17 cellular contexts compared by ENCODE assay signal in the genomic region with DNA sequence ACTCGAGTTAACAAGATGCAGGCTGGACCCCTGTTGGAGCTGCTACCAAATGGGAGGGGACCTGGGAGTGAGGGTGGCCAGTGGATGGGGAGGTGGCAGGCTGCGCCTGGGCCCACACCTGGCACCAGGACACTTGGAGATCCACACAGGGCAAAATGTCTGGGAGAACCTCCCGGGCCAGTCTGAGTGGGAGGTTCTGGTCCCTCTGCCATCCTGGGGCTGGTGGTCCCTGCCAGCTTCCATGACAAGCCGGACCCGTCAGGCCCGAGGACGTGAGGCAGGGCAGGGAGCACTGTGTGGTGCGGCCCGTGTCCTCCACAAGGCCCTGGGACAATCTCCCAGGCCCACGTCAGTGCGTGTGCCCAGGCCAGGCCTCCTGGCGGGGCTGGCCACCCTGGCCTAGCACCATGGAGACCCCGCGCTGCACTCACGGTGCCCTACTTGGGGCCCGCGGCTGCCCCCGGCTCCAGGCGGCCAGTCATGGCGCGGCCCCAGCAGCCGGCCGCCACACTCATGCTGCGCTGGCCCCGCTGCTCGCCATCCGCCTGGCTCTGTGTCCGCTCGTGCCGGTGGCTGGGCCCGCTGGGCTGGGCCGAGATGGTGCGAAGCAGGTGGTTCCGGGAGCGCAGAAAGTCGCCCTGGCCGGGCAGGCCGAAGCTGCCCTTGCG. TPM values are rescaled to one million over a fixed set of nuclear protein-coding genes. Genes with fewer than 3 reads are reported as not detected.
A peak's percentile ranks its signal among the peaks of the same experiment; 100 is the strongest.
DNase-seq lines count a peak whose midpoint lies in the region; ATAC-seq and TF ChIP-seq lines count a peak whose summit lies in the region.
"Had no signal": no experiment of that assay in that cellular context is flagged by ENCODE, and none has a peak within 500 bp of the region (broad histone marks: within the 10 kb centered on the region; RNA-seq: fewer than 3 reads in every experiment).

No MANE protein-coding gene starts in this region.

- H3K4me3 ChIP-seq in tibial artery (no peak overlapping the region), mammary epithelial cell (replicated peaks in 1 of 3; ENCODE audit: insufficient read depth in 1 of 3, low read depth in 2 of 3, low read length in 3 of 3) (no peak overlapping the region)
- H3K4me3 ChIP-seq: SJCRH30 had no signal

- no peaks in the 10 kb centered on the region for H4K20me1 ChIP-seq in mammary epithelial cell (ENCODE audit: insufficient read depth, low read length)

- CTCF ChIA-PET in mammary epithelial cell (lab: Charles Lee; ENCODE audit: low non-redundant PET), result no interaction called here

- H2AFZ ChIP-seq in mammary epithelial cell (ENCODE audit: low read depth, low read length), result no peak overlapping the region

- no peaks in the 10 kb centered on the region for H3K27me3 ChIP-seq in tibial artery
- H3K27me3 ChIP-seq in mammary epithelial cell (ENCODE audit: insufficient read depth, low read length), result no peaks in the 10 kb centered on the region
- H3K27me3 ChIP-seq: neutrophil, SJCRH30 had no signal

- BruUV-seq in mammary epithelial cell (replicated peaks; lab: Mats Ljungman, UMichigan), result no TSS peak

- H3K79me2 ChIP-seq in mammary epithelial cell (ENCODE audit: insufficient read depth, low read length), result peaks cover 27% of the 10 kb centered on the region

- in situ Hi-C loops in mammary epithelial cell (cut with MboI; ENCODE audit: low sequenced_read_pairs in 2 of 2), result no loop called here

- H3K27ac Mint-ChIP-seq in activated T-cell treated with anti-CD3 and anti-CD28 coated beads, Interleukin-2, amount 50 U/mL, for 24 hours, result peak overlapping the region; percentile 91
- H3K27ac Mint-ChIP-seq in chondrocyte (ENCODE audit: unreplicated experiment), result peak overlapping the region; percentile 70
- peak overlapping the region; percentile 73 for H3K27ac Mint-ChIP-seq in mesothelial cell of epicardium

- H3K9ac ChIP-seq in mammary epithelial cell (ENCODE audit: insufficient read depth, low read length), result no peak overlapping the region

- no peak overlapping the region for H3K4me3 Mint-ChIP-seq in activated T-cell treated with anti-CD3 and anti-CD28 coated beads, Interleukin-2, amount 50 U/mL, for 24 hours
- H3K4me3 Mint-ChIP-seq in chondrocyte (ENCODE audit: unreplicated experiment), result no peak overlapping the region
- no peak overlapping the region for H3K4me3 Mint-ChIP-seq in mesothelial cell of epicardium

- H3K9me3 ChIP-seq in tibial artery (no peaks in the 10 kb centered on the region), mammary epithelial cell (replicated peaks; ENCODE audit: insufficient read depth, low read length) (no peaks in the 10 kb centered on the region)
- H3K9me3 ChIP-seq: neutrophil, SJCRH30 had no signal

- H3K4me1 ChIP-seq in tibial artery (peaks cover 11 to 47% (median 45%) of the 10 kb centered on the region in 4 donors), mammary epithelial cell (ENCODE audit: insufficient read depth, low read length) (peaks cover 22% of the 10 kb centered on the region)

- dilution Hi-C loops in mammary epithelial cell (cut with HindIII; ENCODE audit: low sequenced_read_pairs), result no loop called here

- ATAC-seq in HG02852 (IDR thresholded peaks at IDR 0.05; ENCODE audit: unreplicated experiment), result no peak

- H3K27ac ChIP-seq in tibial artery (peak overlapping the region; percentile 96 to 98), mammary epithelial cell (ENCODE audit: insufficient read depth, low read depth, low read length) (no peak overlapping the region)
- H3K27ac ChIP-seq: HL-60, neutrophil, SJCRH30 had no signal

- peaks cover 0 to 63% (median 40%) of the 10 kb centered on the region in 3 donors for H3K36me3 ChIP-seq in tibial artery
- H3K36me3 ChIP-seq in mammary epithelial cell (ENCODE audit: insufficient read depth, low read length), result no peaks in the 10 kb centered on the region
- H3K36me3 ChIP-seq: SJCRH30 had no signal

- no peak overlapping the region for H3K4me2 ChIP-seq in mammary epithelial cell (ENCODE audit: insufficient read depth, low read depth, low read length)

- intact Hi-C loops in tibial artery (cut with DNase I; ENCODE audit: low total_unique reads) (loop anchor here (10.0 kb wide), 1 partner anchor 159 kb away; no protein-coding TSS in a partner anchor), mammary epithelial cell (cut with micrococcal nuclease) (no loop called here)

- no peak for DNase-seq in activated T-cell treated with anti-CD3 and anti-CD28 coated beads, Interleukin-2, amount 50 U/mL, for 24 hours
- no peak for DNase-seq in activated T-cell treated with anti-CD3 and anti-CD28 coated beads, Interleukin-2, amount 50 U/mL, for 48 hours
- no peak for DNase-seq in chondrocyte (ENCODE audit: low spot score)
- DNase-seq in mesothelial cell of epicardium (ENCODE audit: low spot score in 2 of 2, unreplicated experiment in 2 of 2), result no peak
- DNase-seq in tibial artery, result no peak
- no peak for DNase-seq in cerebellum (ENCODE audit: low spot score)
- no peak for DNase-seq in mammary epithelial cell
- DNase-seq: activated CD4-positive, alpha-beta T cell treated with anti-CD3 and anti-CD28 coated beads, Interleukin-2, amount 50 U/mL, for 1 hour; MM.1S; NCI-H187; NCI-H2227 treated with DMSO at 0.1 percent for 48 hours; NCI-H82; SJCRH30 had no signal

- H3K36me3 Mint-ChIP-seq in activated T-cell treated with anti-CD3 and anti-CD28 coated beads, Interleukin-2, amount 50 U/mL, for 24 hours (ENCODE audit: low read depth), result peaks cover 53% of the 10 kb centered on the region
- H3K36me3 Mint-ChIP-seq in chondrocyte (ENCODE audit: low read depth) (no peaks in the 10 kb centered on the region), mesothelial cell of epicardium (no peaks in the 10 kb centered on the region)
- H3K36me3 Mint-ChIP-seq: IgD-negative memory B cell had no signal

- peaks cover 32% of the 10 kb centered on the region for H3K4me1 Mint-ChIP-seq in activated T-cell treated with anti-CD3 and anti-CD28 coated beads, Interleukin-2, amount 50 U/mL, for 24 hours (ENCODE audit: low read depth)
- peaks cover 42% of the 10 kb centered on the region for H3K4me1 Mint-ChIP-seq in chondrocyte (ENCODE audit: low read depth)
- H3K4me1 Mint-ChIP-seq in mesothelial cell of epicardium, result peaks cover 38% of the 10 kb centered on the region

- no peaks in the 10 kb centered on the region for H3K9me3 Mint-ChIP-seq in activated T-cell treated with anti-CD3 and anti-CD28 coated beads, Interleukin-2, amount 50 U/mL, for 24 hours
- H3K9me3 Mint-ChIP-seq in chondrocyte (ENCODE audit: low read depth), result no peaks in the 10 kb centered on the region
- no peaks in the 10 kb centered on the region for H3K9me3 Mint-ChIP-seq in mesothelial cell of epicardium
- H3K9me3 Mint-ChIP-seq: IgD-negative memory B cell had no signal

- WGBS in mammary epithelial cell (ENCODE audit: low coverage, missing lambda C conversion rate), result 89% methylated on average over 21 of the region's 39 CpGs

- H3K27me3 Mint-ChIP-seq in activated T-cell treated with anti-CD3 and anti-CD28 coated beads, Interleukin-2, amount 50 U/mL, for 24 hours, result no peaks in the 10 kb centered on the region
- H3K27me3 Mint-ChIP-seq in chondrocyte (ENCODE audit: low read depth) (no peaks in the 10 kb centered on the region), mesothelial cell of epicardium (ENCODE audit: low read depth) (no peaks in the 10 kb centered on the region)
- H3K27me3 Mint-ChIP-seq: IgD-negative memory B cell had no signal

- TF ChIP-seq CTCF in chondrocyte (IDR thresholded peaks at IDR 0.05) (no peak), mesothelial cell of epicardium (IDR thresholded peaks at IDR 0.05; ENCODE audit: unreplicated experiment) (no peak), tibial artery (IDR thresholded peaks at IDR 0.05) (no peak), mammary epithelial cell (conservative IDR thresholded peaks at IDR 0.05 in 1 of 2, IDR thresholded peaks at IDR 0.05 in 1 of 2; ENCODE audit: extremely low read depth in 1 of 2, insufficient read depth in 1 of 2, low read depth in 1 of 2, low read length in 2 of 2) (no peak)

RNA-seq across cellular contexts. Expression of a gene that starts 5.2 kb away (rescaled TPM):
- total RNA-seq in chondrocyte (145 to 165 TPM (median 146 TPM) in 3 replicates), mesothelial cell of epicardium (120 to 133 TPM (median 122 TPM) in 3 replicates), cerebellum (19.2 TPM), mammary epithelial cell (100 to 1,000 TPM in 1 of 2 donors, 10 to 100 TPM in 1; 70.2 to 166 TPM)
- 183 TPM for polyA plus RNA-seq in mammary epithelial cell
- polyA minus RNA-seq in mammary epithelial cell, result 171 TPM

RNA-seq across cellular contexts. Expression of a gene that starts 10.7 kb away (rescaled TPM):
- 12.0 to 13.7 TPM (median 13.5 TPM) in 3 replicates for total RNA-seq in chondrocyte
- 13.8 to 15.0 TPM (median 14.9 TPM) in 3 replicates for total RNA-seq in mesothelial cell of epicardium
- 5.0 TPM for total RNA-seq in cerebellum
- 10 to 100 TPM in 1 of 2 donors, 1 to 10 TPM in 1; 8.2 to 16.2 TPM for total RNA-seq in mammary epithelial cell
- polyA plus RNA-seq in mammary epithelial cell, result 13.6 TPM
- 18.9 TPM for polyA minus RNA-seq in mammary epithelial cell

RNA-seq across cellular contexts. Expression of a gene that starts 19.5 kb away (rescaled TPM):
- total RNA-seq in chondrocyte (12.9 to 21.6 TPM (median 14.2 TPM) in 3 replicates), mesothelial cell of epicardium (14.9 to 16.7 TPM (median 16.1 TPM) in 3 replicates), cerebellum (19.1 TPM), mammary epithelial cell (10 to 100 TPM; 11.2 to 15.5 TPM)
- polyA plus RNA-seq in mammary epithelial cell, result 15.2 TPM
- 12.7 TPM for polyA minus RNA-seq in mammary epithelial cell
